Comparison of ENCODE assay signal across 8 cellular contexts in genomic region chr2:174336403-174337336, GRCh38. TPM values are rescaled to one million over a fixed set of nuclear protein-coding genes. Genes with fewer than 3 reads are reported as not detected.
DNase-seq lines count a peak whose midpoint lies in the region; ATAC-seq and TF ChIP-seq lines count a peak whose summit lies in the region.

No MANE protein-coding gene starts in this region.

- H3K36me3 ChIP-seq in BLaER1 = no peaks in the 10 kb centered on the region
- no peaks in the 10 kb centered on the region for H3K36me3 ChIP-seq in MM.1S (replicated peaks; ENCODE audit: insufficient read depth, low read length)
- H3K36me3 ChIP-seq in esophagus squamous epithelium = no peaks in the 10 kb centered on the region

- no peak overlapping the region for H3K27ac Mint-ChIP-seq in progenitor cell of endocrine pancreas

- peak overlapping the region; percentile 94 for H2AFZ ChIP-seq in MM.1S (ENCODE audit: low read length)

- H3K27me3 ChIP-seq in BLaER1 (peaks cover 100% of the 10 kb centered on the region), MM.1S (replicated peaks; ENCODE audit: insufficient read depth, low read length) (peaks cover 69% of the 10 kb centered on the region), esophagus squamous epithelium (peaks cover 61 to 100% (median 84%) of the 10 kb centered on the region in 4 donors)

- WGBS in esophagus squamous epithelium, 2 donors = 4% methylated on average over 43 of the region's 113 CpGs; no CpG with 5 or more reads in 1 of the 2 donors

- H3K9me3 ChIP-seq in BLaER1 (peaks cover 7% of the 10 kb centered on the region; the same call in 1 of the 2 replicates), MM.1S (replicated peaks; ENCODE audit: insufficient read depth, low read length) (no peaks in the 10 kb centered on the region), esophagus squamous epithelium (no peaks in the 10 kb centered on the region)

- H3K4me3 ChIP-seq in BLaER1 (peak overlapping the region; percentile 61), MM.1S (ENCODE audit: low read length) (peak overlapping the region; percentile 73), esophagus squamous epithelium (peak overlapping the region; percentile 31 to 64 (median 43))

- H3K9me2 ChIP-seq in MM.1S (replicated peaks; ENCODE audit: insufficient read depth, low read length) = no peaks in the 10 kb centered on the region

- H4K20me1 ChIP-seq in BLaER1 (peaks cover 99% of the 10 kb centered on the region), MM.1S (ENCODE audit: insufficient read depth, low read length) (no peaks in the 10 kb centered on the region)

- H3K4me1 ChIP-seq in BLaER1 (peaks cover 18% of the 10 kb centered on the region), MM.1S (ENCODE audit: low read length) (peaks cover 9% of the 10 kb centered on the region; the same call in 1 of the 2 replicates), esophagus squamous epithelium (peaks cover 43 to 80% (median 56%) of the 10 kb centered on the region in 3 donors)

- H3K9me3 Mint-ChIP-seq in progenitor cell of endocrine pancreas (ENCODE audit: low read depth) = no peaks in the 10 kb centered on the region

- H3K4me3 Mint-ChIP-seq in progenitor cell of endocrine pancreas (ENCODE audit: low read depth) = peak overlapping the region; percentile 46

- no peak overlapping the region for H3K9ac ChIP-seq in BLaER1
- H3K9ac ChIP-seq in MM.1S (ENCODE audit: low read length) = peak overlapping the region; percentile 16; the same call in 1 of the 2 replicates

- TF ChIP-seq CTCF in MM.1S (IDR thresholded peaks at IDR 0.05; ENCODE audit: low read length) = no peak; the same call in 1 of the 2 replicates
- peak; percentile 35 for TF ChIP-seq CTCF in VCaP (conservative IDR thresholded peaks at IDR 0.05)
- peak in 3 of 6 experiments; percentile 9 to 43 (median 17) for TF ChIP-seq CTCF in esophagus squamous epithelium (IDR thresholded peaks at IDR 0.05)
- peak; percentile 49 for TF ChIP-seq CTCF in progenitor cell of endocrine pancreas (IDR thresholded peaks at IDR 0.05; ENCODE audit: unreplicated experiment)

- H3K27ac ChIP-seq in BLaER1 (no peak overlapping the region), MM.1S (ENCODE audit: low read length) (no peak overlapping the region), VCaP (peak overlapping the region; percentile 36; the same call in 1 of the 2 replicates), esophagus squamous epithelium (no peak overlapping the region)

- no peaks in the 10 kb centered on the region for H3K79me2 ChIP-seq in MM.1S (ENCODE audit: low read length)

- H3K27me3 Mint-ChIP-seq in progenitor cell of endocrine pancreas = peaks cover 79% of the 10 kb centered on the region

- DNase-seq in MM.1S (peak; percentile 90), esophagus squamous epithelium (lab: John Stamatoyannopoulos, UW) (no peak), progenitor cell of endocrine pancreas (ENCODE audit: low spot score, unreplicated experiment) (peak; percentile 66), HT-29 (ENCODE audit: low spot score) (no peak)

- no peaks in the 10 kb centered on the region for H3K36me3 Mint-ChIP-seq in progenitor cell of endocrine pancreas (ENCODE audit: insufficient read depth)

- H3K4me2 ChIP-seq in BLaER1 = peak overlapping the region; percentile 90
- peak overlapping the region; percentile 98 for H3K4me2 ChIP-seq in MM.1S (ENCODE audit: low read depth, low read length)

- H3F3A ChIP-seq in MM.1S (ENCODE audit: insufficient read depth, low read length) = peaks cover 18% of the 10 kb centered on the region

- ATAC-seq in GM18909 (IDR thresholded peaks at IDR 0.05; ENCODE audit: poor library complexity, unreplicated experiment) = peak; percentile 62
- ATAC-seq in HG02970 (IDR thresholded peaks at IDR 0.05; ENCODE audit: low FRiP score, unreplicated experiment) = no peak

- H3K4me1 Mint-ChIP-seq in progenitor cell of endocrine pancreas (ENCODE audit: low read depth) = peaks cover 18% of the 10 kb centered on the region

- intact Hi-C loops in esophagus squamous epithelium (cut with DNase I) = no loop called here

- no peak for TF ChIP-seq POLR2A in esophagus squamous epithelium (IDR thresholded peaks at IDR 0.05)

RNA-seq across cellular contexts. Expression of gene SP9, which starts 1.9 kb away (rescaled TPM):
- not detected for total RNA-seq in esophagus squamous epithelium
- total RNA-seq in progenitor cell of endocrine pancreas = 0.11 TPM in 1 of 2 replicates, not detected in the other
- not detected in 2 replicates for total RNA-seq in HT-29 (2014; rRNA removed; shearing (Covaris generic))

RNA-seq across cellular contexts. Expression of gene SCRN3, which starts 58.9 kb away (rescaled TPM):
- 10 to 100 TPM; 15.1 to 23.1 (median 18.7) TPM for total RNA-seq in esophagus squamous epithelium
- 14.3 and 18.0 TPM in 2 replicates for total RNA-seq in progenitor cell of endocrine pancreas
- 3.2 and 12.0 TPM in 2 replicates for total RNA-seq in HT-29 (2014; rRNA removed; shearing (Covaris generic))

Comparison
In these comparisons a context has a peak if more than half of its experiments do, and no peak if none do; other contexts are left out.
1. DNase-seq: peak in MM.1S (single experiment) and progenitor cell of endocrine pancreas (single experiment); none in esophagus squamous epithelium (single experiment) and HT-29 (single experiment).
2. Peak in every context shown above with its lines, with median percentiles within 50 percentile points of each other: H3K4me3 ChIP-seq.